In the genomic region with DNA sequence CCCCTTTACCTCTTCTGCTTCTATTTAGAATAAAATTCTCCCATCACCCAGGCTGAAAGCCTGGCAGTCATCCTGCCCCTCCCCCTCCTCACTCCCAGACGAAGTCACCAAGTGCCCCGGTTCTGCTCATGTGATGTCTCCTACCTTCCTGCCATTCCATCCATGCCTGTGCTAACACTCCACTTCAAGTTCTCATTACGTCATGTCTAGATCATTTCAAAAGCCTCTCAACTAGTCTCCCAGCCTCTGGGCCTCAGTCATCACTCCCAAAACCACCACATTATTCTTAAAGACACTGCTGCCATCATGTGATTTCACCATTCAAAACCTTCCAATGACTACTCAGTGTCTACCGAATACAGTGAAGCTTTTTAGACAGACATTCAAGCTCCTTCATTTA, we compare ENCODE assay signal across 16 cellular contexts. TPM values are rescaled to one million over a fixed set of nuclear protein-coding genes. Genes with fewer than 3 reads are reported as not detected.
DNase-seq lines count a peak whose midpoint lies in the region; ATAC-seq and TF ChIP-seq lines count a peak whose summit lies in the region.
"Had no signal": no experiment of that assay in that cellular context is flagged by ENCODE, and none has a peak within 500 bp of the region (broad histone marks: within the 10 kb centered on the region; RNA-seq: fewer than 3 reads in every experiment).

No MANE protein-coding gene starts in this region.

- POLR2A ChIA-PET in naive thymus-derived CD4-positive, alpha-beta T cell (lab: Charles Lee) = no interaction called here

- no peaks in the 10 kb centered on the region for H3K4me1 ChIP-seq in naive thymus-derived CD4-positive, alpha-beta T cell (ENCODE audit: control insufficient read depth in 2 of 2, insufficient read depth in 2 of 2, low read length in 2 of 2)
- H3K4me1 ChIP-seq: uterus had no signal

- H3K9me3 Mint-ChIP-seq in naive thymus-derived CD4-positive, alpha-beta T cell = peaks cover 0 to 2% (median 0%) of the 10 kb centered on the region in 11 donors
- H3K9me3 Mint-ChIP-seq: activated CD4-positive, alpha-beta memory T cell treated with anti-CD3 and anti-CD28 coated beads, Interleukin-2, amount 10 ng/mL, durations not matched to agents 7 days and 5 days; activated T-helper 17 cell treated with anti-CD3 and anti-CD28 coated beads, Interleukin-2, amount 50 U/mL, for 72 hours; mesothelial cell of epicardium had no signal

- CTCF ChIA-PET in naive thymus-derived CD4-positive, alpha-beta T cell (lab: Charles Lee) = no interaction called here

- no peak for ATAC-seq in naive thymus-derived CD4-positive, alpha-beta T cell
- ATAC-seq in GM19463 (IDR thresholded peaks at IDR 0.05; ENCODE audit: unreplicated experiment) = no peak
- ATAC-seq: activated T-helper 17 cell treated with anti-CD3 and anti-CD28 coated beads, Interleukin-2, amount 50 U/mL, for 72 hours had no signal

- H3K4me1 Mint-ChIP-seq in naive thymus-derived CD4-positive, alpha-beta T cell = peaks cover 0 to 42% (median 8%) of the 10 kb centered on the region in 7 donors

- H3K36me3 Mint-ChIP-seq in naive thymus-derived CD4-positive, alpha-beta T cell = no peaks in the 10 kb centered on the region
- H3K36me3 Mint-ChIP-seq: mesothelial cell of epicardium had no signal

- DNase-seq in Daoy (ENCODE audit: low read depth) (peak; percentile 29), NCI-H510A (lab: John Stamatoyannopoulos, UW) (peak; percentile 75), fibroblast of pulmonary artery (ENCODE audit: low read depth) (peak; percentile 40), skeletal muscle cell (ENCODE audit: low read depth) (peak; percentile 20), T-helper 2 cell (no peak)
- no peak for DNase-seq in activated naive CD4-positive, alpha-beta T cell treated with Interleukin-2 at 50 U/mL for 16 hours
- no peak for DNase-seq in naive thymus-derived CD4-positive, alpha-beta T cell
- DNase-seq: activated CD4-positive, alpha-beta memory T cell treated with anti-CD3 and anti-CD28 coated beads, Interleukin-2, amount 10 ng/mL, durations not matched to agents 7 days and 5 days; anterior cingulate cortex; C1 segment of cervical spinal cord; NCI-H1417 treated with DMSO at 0.1 percent for 48 hours; stimulated activated naive CD4-positive, alpha-beta T cell; uterus had no signal

- no peaks in the 10 kb centered on the region for H3K9me3 ChIP-seq in naive thymus-derived CD4-positive, alpha-beta T cell (ENCODE audit: control insufficient read depth in 2 of 3, low read length in 3 of 3)
- H3K9me3 ChIP-seq: uterus had no signal

- no peaks in the 10 kb centered on the region for H3K27me3 ChIP-seq in naive thymus-derived CD4-positive, alpha-beta T cell (ENCODE audit: control insufficient read depth in 2 of 2, insufficient read depth in 2 of 2, low read length in 2 of 2)
- H3K27me3 ChIP-seq: uterus had no signal

- H3K4me3 ChIP-seq in fibroblast of pulmonary artery (replicated peaks; ENCODE audit: low read depth, low read length) (no peak overlapping the region), skeletal muscle cell (ENCODE audit: low read depth, low read length) (no peak overlapping the region)
- H3K4me3 ChIP-seq in naive thymus-derived CD4-positive, alpha-beta T cell (ENCODE audit: low read length) = no peak overlapping the region
- H3K4me3 ChIP-seq: uterus had no signal

- H3K27me3 Mint-ChIP-seq in naive thymus-derived CD4-positive, alpha-beta T cell = peaks cover 0 to 19% (median 0%) of the 10 kb centered on the region in 5 donors
- H3K27me3 Mint-ChIP-seq: activated T-helper 17 cell treated with anti-CD3 and anti-CD28 coated beads, Interleukin-2, amount 50 U/mL, for 72 hours had no signal

- no peak overlapping the region for H3K27ac Mint-ChIP-seq in naive thymus-derived CD4-positive, alpha-beta T cell
- H3K27ac Mint-ChIP-seq: activated CD4-positive, alpha-beta memory T cell treated with anti-CD3 and anti-CD28 coated beads, Interleukin-2, amount 10 ng/mL, durations not matched to agents 7 days and 5 days; activated T-helper 17 cell treated with anti-CD3 and anti-CD28 coated beads, Interleukin-2, amount 50 U/mL, for 72 hours; mesothelial cell of epicardium had no signal

- no peak overlapping the region for H3K27ac ChIP-seq in naive thymus-derived CD4-positive, alpha-beta T cell (ENCODE audit: low read depth, low read length)
- H3K27ac ChIP-seq: uterus had no signal

- intact Hi-C loops in naive thymus-derived CD4-positive, alpha-beta T cell (cut with micrococcal nuclease) = no loop called here

- H3K36me3 ChIP-seq in naive thymus-derived CD4-positive, alpha-beta T cell (ENCODE audit: control insufficient read depth in 2 of 3, insufficient read depth in 3 of 3, low read length in 3 of 3) = no peaks in the 10 kb centered on the region
- H3K36me3 ChIP-seq: uterus had no signal

- no peak overlapping the region for H3K4me3 Mint-ChIP-seq in naive thymus-derived CD4-positive, alpha-beta T cell
- H3K4me3 Mint-ChIP-seq: activated CD4-positive, alpha-beta memory T cell treated with anti-CD3 and anti-CD28 coated beads, Interleukin-2, amount 10 ng/mL, durations not matched to agents 7 days and 5 days; activated T-helper 17 cell treated with anti-CD3 and anti-CD28 coated beads, Interleukin-2, amount 50 U/mL, for 72 hours; mesothelial cell of epicardium had no signal

- no peak for TF ChIP-seq CTCF in fibroblast of pulmonary artery (IDR thresholded peaks at IDR 0.05; ENCODE audit: low read length, missing control alignments)

RNA-seq across cellular contexts. Expression of gene HOPX, which starts 17.2 kb away (rescaled TPM):
- not detected in 2 replicates for total RNA-seq in Daoy (2014; rRNA removed; shearing (Covaris generic))
- 10 to 100 TPM in 2 of 5 experiments, 1 to 10 TPM in 1, under 1 TPM in 2; 0.84 to 46.3 (median 5.5) TPM for total RNA-seq in naive thymus-derived CD4-positive, alpha-beta T cell
- 1 to 10 TPM in 1 of 2 donors, under 1 TPM in 1; 0.64 to 6.2 TPM for polyA plus RNA-seq in naive thymus-derived CD4-positive, alpha-beta T cell

Comparison
In these comparisons a context has a peak if more than half of its experiments do, and no peak if none do; other contexts are left out.
1. DNase-seq: peak in Daoy (single experiment), NCI-H510A (single experiment), fibroblast of pulmonary artery (single experiment) and skeletal muscle cell (single experiment); none in T-helper 2 cell (0 of 5), activated naive CD4-positive, alpha-beta T cell treated with Interleukin-2 at 50 U/mL for 16 hours (single experiment) and naive thymus-derived CD4-positive, alpha-beta T cell (0 of 9).